Comparison of ENCODE assay signal across 10 cellular contexts in genomic region chr4:7842384-7843279, GRCh38.
DNase-seq lines count a peak whose midpoint lies in the region; ATAC-seq and TF ChIP-seq lines count a peak whose summit lies in the region.
"Had no signal": no experiment of that assay in that cellular context is flagged by ENCODE, and none has a peak within 500 bp of the region (broad histone marks: within the 10 kb centered on the region; RNA-seq: fewer than 3 reads in every experiment).

No MANE protein-coding gene starts in this region.

- TF ChIP-seq CTCF in SK-N-SH (IDR thresholded peaks at IDR 0.05) = no peak
- no peak for TF ChIP-seq CTCF in fibroblast of the aortic adventitia (IDR thresholded peaks at IDR 0.05; ENCODE audit: insufficient read depth, low read length)
- no peak for TF ChIP-seq CTCF in osteocyte (IDR thresholded peaks at IDR 0.05)

- WGBS in SK-N-SH (ENCODE audit: low lambda C conversion rate) = 16% methylated on average over 16 of the region's 22 CpGs

- peaks cover 36 to 62% of the 10 kb centered on the region in 2 experiments for H3K36me3 ChIP-seq in SK-N-SH (replicated peaks in 1 of 2; ENCODE audit: control insufficient read depth in 1 of 2, insufficient read depth in 2 of 2, low read length in 1 of 2)

- TF ChIP-seq EP300 in SK-N-SH (IDR thresholded peaks at IDR 0.05; ENCODE audit: borderline replicate concordance in 1 of 2, low read depth in 1 of 2, low read length in 1 of 2) = peak; percentile 54 to 99; a peak in 3 of 4 replicates

- no peaks in the 10 kb centered on the region for H3K9me2 ChIP-seq in SK-N-SH

- DNase-seq in AG08396 (ENCODE audit: low spot score) (peak; percentile 82), SK-N-SH (no peak), fibroblast of the aortic adventitia (ENCODE audit: low read depth) (peak; percentile 100), osteocyte (ENCODE audit: extremely low spot score, unreplicated experiment) (no peak), NCI-H2227 (lab: John Stamatoyannopoulos, UW; ENCODE audit: unreplicated experiment) (no peak)
- no peak for DNase-seq in stimulated activated naive CD8-positive, alpha-beta T cell treated with anti-CD3 and anti-CD28 coated beads, Interleukin-15, amount 100 ng/mL, for 72 hours
- DNase-seq: naive thymus-derived CD8-positive, alpha-beta T cell; NCI-H510A had no signal

- H2AFZ ChIP-seq in SK-N-SH (ENCODE audit: low read depth) = no peak overlapping the region

- H3K4me1 Mint-ChIP-seq in osteocyte (ENCODE audit: unreplicated experiment) = peaks cover 55% of the 10 kb centered on the region
- H3K4me1 Mint-ChIP-seq in stimulated activated naive CD8-positive, alpha-beta T cell treated with anti-CD3 and anti-CD28 coated beads, Interleukin-15, amount 100 ng/mL, for 72 hours = peaks cover 28% of the 10 kb centered on the region

- H3F3A ChIP-seq in SK-N-SH (replicated peaks; ENCODE audit: insufficient read depth) = peaks cover 73% of the 10 kb centered on the region

- POLR2A ChIA-PET in SK-N-SH (lab: Yijun Ruan, JAX) = no interaction called here

- H3K9ac ChIP-seq in SK-N-SH = peak overlapping the region; percentile 88

- CTCF ChIA-PET in SK-N-SH (lab: Yijun Ruan, JAX) = interaction anchor here (0.7 to 6.0 kb wide), 5 partner anchors 29 to 176 kb away, joined by 3 to 73 read pairs (median 3); no protein-coding TSS in a partner anchor

- no peaks in the 10 kb centered on the region for H3K27me3 Mint-ChIP-seq in osteocyte (ENCODE audit: unreplicated experiment)
- H3K27me3 Mint-ChIP-seq in stimulated activated naive CD8-positive, alpha-beta T cell treated with anti-CD3 and anti-CD28 coated beads, Interleukin-15, amount 100 ng/mL, for 72 hours = no peaks in the 10 kb centered on the region

- peak overlapping the region; percentile 64 for H3K4me2 ChIP-seq in SK-N-SH

- H3K27ac ChIP-seq in SK-N-SH (ENCODE audit: low read depth in 2 of 2, low read length in 1 of 2) = peak overlapping the region; percentile 86 to 100

- H3K4me1 ChIP-seq in SK-N-SH (ENCODE audit: control insufficient read depth in 1 of 2, insufficient read depth in 2 of 2, low read depth in 1 of 2, low read length in 1 of 2) = peaks cover 26 to 54% of the 10 kb centered on the region in 2 experiments

- H3K79me2 ChIP-seq in SK-N-SH (ENCODE audit: insufficient read depth) = peaks cover 81% of the 10 kb centered on the region

- no peaks in the 10 kb centered on the region for H3K27me3 ChIP-seq in SK-N-SH (ENCODE audit: insufficient read depth)

- ATAC-seq in stimulated activated naive CD8-positive, alpha-beta T cell treated with anti-CD3 and anti-CD28 coated beads, Interleukin-15, amount 100 ng/mL, for 72 hours = no peak
- ATAC-seq in GM19324 (IDR thresholded peaks at IDR 0.05; ENCODE audit: low FRiP score, unreplicated experiment) = no peak
- no peak for ATAC-seq in HG03175 (IDR thresholded peaks at IDR 0.05; ENCODE audit: unreplicated experiment)
- ATAC-seq: naive thymus-derived CD8-positive, alpha-beta T cell had no signal

- H3K36me3 Mint-ChIP-seq in osteocyte (ENCODE audit: unreplicated experiment) = peaks cover 29% of the 10 kb centered on the region

- peak overlapping the region; percentile 32 for H3K4me3 Mint-ChIP-seq in osteocyte (ENCODE audit: unreplicated experiment)
- H3K4me3 Mint-ChIP-seq in stimulated activated naive CD8-positive, alpha-beta T cell treated with anti-CD3 and anti-CD28 coated beads, Interleukin-15, amount 100 ng/mL, for 72 hours = no peak overlapping the region
- H3K4me3 Mint-ChIP-seq: naive thymus-derived CD8-positive, alpha-beta T cell had no signal

- H3K4me3 ChIP-seq in SK-N-SH (ENCODE audit: low read depth in 2 of 2, low read length in 1 of 2) (peak overlapping the region in 1 of 2 experiments; percentile 20; a peak in 2 of 4 replicates), fibroblast of the aortic adventitia (ENCODE audit: low read depth, low read length) (peak overlapping the region; percentile 19)

- no peaks in the 10 kb centered on the region for H3K9me3 Mint-ChIP-seq in osteocyte (ENCODE audit: unreplicated experiment)
- H3K9me3 Mint-ChIP-seq in stimulated activated naive CD8-positive, alpha-beta T cell treated with anti-CD3 and anti-CD28 coated beads, Interleukin-15, amount 100 ng/mL, for 72 hours = no peaks in the 10 kb centered on the region

- no peaks in the 10 kb centered on the region for H3K9me3 ChIP-seq in SK-N-SH

- H3K27ac Mint-ChIP-seq in osteocyte (ENCODE audit: unreplicated experiment) = peak overlapping the region; percentile 93
- H3K27ac Mint-ChIP-seq in stimulated activated naive CD8-positive, alpha-beta T cell treated with anti-CD3 and anti-CD28 coated beads, Interleukin-15, amount 100 ng/mL, for 72 hours = no peak overlapping the region

- H4K20me1 ChIP-seq in SK-N-SH (ENCODE audit: insufficient read depth) = no peaks in the 10 kb centered on the region

- no peak for TF ChIP-seq RAD21 in SK-N-SH (IDR thresholded peaks at IDR 0.05; ENCODE audit: low read length)

TF ChIP-seq in SK-N-SH, 30 proteins besides CTCF, POLR2A, EP300 and RAD21 (continues in another document):
- TF ChIP-seq NFIC (IDR thresholded peaks at IDR 0.05; ENCODE audit: borderline replicate concordance) (peak; percentile 97), ELF1 (IDR thresholded peaks at IDR 0.05) (peak; percentile 65), CHD2 (IDR thresholded peaks at IDR 0.05; ENCODE audit: low read length, partially characterized antibody) (no peak), RFX5 (IDR thresholded peaks at IDR 0.05; ENCODE audit: low read length) (no peak), RXRA (IDR thresholded peaks at IDR 0.05; ENCODE audit: borderline replicate concordance, low read depth) (peak; percentile 89; the same call in 1 of the 2 replicates), NRF1 (IDR thresholded peaks at IDR 0.05; ENCODE audit: low read depth, low read length) (no peak), REST (IDR thresholded peaks at IDR 0.05; ENCODE audit: low read depth, low read length) (peak; percentile 85), EZH2phosphoT487 (IDR thresholded peaks at IDR 0.05; ENCODE audit: borderline replicate concordance, low read depth) (no peak), GABPA (IDR thresholded peaks at IDR 0.05; ENCODE audit: low read depth) (0 out of 2 replicates have a peak, but pooled peaks have one; percentile 34), FOXM1 (IDR thresholded peaks at IDR 0.05; ENCODE audit: low read depth) (peak; percentile 95), RCOR1 (IDR thresholded peaks at IDR 0.05; ENCODE audit: low read length) (no peak), POLR2AphosphoS5 (IDR thresholded peaks at IDR 0.05; ENCODE audit: low read depth, low read length) (peak; percentile 80)
- TF ChIP-seq, protein P1, sequence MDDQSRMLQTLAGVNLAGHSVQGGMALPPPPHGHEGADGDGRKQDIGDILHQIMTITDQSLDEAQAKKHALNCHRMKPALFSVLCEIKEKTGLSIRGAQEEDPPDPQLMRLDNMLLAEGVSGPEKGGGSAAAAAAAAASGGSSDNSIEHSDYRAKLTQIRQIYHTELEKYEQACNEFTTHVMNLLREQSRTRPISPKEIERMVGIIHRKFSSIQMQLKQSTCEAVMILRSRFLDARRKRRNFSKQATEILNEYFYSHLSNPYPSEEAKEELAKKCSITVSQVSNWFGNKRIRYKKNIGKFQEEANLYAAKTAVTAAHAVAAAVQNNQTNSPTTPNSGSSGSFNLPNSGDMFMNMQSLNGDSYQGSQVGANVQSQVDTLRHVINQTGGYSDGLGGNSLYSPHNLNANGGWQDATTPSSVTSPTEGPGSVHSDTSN (IDR thresholded peaks at IDR 0.05) = peak; percentile 95
- TF ChIP-seq, protein P2, sequence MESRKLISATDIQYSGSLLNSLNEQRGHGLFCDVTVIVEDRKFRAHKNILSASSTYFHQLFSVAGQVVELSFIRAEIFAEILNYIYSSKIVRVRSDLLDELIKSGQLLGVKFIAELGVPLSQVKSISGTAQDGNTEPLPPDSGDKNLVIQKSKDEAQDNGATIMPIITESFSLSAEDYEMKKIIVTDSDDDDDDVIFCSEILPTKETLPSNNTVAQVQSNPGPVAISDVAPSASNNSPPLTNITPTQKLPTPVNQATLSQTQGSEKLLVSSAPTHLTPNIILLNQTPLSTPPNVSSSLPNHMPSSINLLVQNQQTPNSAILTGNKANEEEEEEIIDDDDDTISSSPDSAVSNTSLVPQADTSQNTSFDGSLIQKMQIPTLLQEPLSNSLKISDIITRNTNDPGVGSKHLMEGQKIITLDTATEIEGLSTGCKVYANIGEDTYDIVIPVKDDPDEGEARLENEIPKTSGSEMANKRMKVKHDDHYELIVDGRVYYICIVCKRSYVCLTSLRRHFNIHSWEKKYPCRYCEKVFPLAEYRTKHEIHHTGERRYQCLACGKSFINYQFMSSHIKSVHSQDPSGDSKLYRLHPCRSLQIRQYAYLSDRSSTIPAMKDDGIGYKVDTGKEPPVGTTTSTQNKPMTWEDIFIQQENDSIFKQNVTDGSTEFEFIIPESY (IDR thresholded peaks at IDR 0.05; ENCODE audit: borderline replicate concordance, low read depth) = peak; percentile 86

Comparison
In these comparisons a context has a peak if more than half of its experiments do, and no peak if none do; other contexts are left out.
1. DNase-seq: peak in AG08396 (single experiment) and fibroblast of the aortic adventitia (single experiment); none in SK-N-SH (single experiment), osteocyte (single experiment), NCI-H2227 (single experiment) and stimulated activated naive CD8-positive, alpha-beta T cell treated with anti-CD3 and anti-CD28 coated beads, Interleukin-15, amount 100 ng/mL, for 72 hours (0 of 2).